Comparison of ENCODE assay signal across 8 cellular contexts in the genomic region with DNA sequence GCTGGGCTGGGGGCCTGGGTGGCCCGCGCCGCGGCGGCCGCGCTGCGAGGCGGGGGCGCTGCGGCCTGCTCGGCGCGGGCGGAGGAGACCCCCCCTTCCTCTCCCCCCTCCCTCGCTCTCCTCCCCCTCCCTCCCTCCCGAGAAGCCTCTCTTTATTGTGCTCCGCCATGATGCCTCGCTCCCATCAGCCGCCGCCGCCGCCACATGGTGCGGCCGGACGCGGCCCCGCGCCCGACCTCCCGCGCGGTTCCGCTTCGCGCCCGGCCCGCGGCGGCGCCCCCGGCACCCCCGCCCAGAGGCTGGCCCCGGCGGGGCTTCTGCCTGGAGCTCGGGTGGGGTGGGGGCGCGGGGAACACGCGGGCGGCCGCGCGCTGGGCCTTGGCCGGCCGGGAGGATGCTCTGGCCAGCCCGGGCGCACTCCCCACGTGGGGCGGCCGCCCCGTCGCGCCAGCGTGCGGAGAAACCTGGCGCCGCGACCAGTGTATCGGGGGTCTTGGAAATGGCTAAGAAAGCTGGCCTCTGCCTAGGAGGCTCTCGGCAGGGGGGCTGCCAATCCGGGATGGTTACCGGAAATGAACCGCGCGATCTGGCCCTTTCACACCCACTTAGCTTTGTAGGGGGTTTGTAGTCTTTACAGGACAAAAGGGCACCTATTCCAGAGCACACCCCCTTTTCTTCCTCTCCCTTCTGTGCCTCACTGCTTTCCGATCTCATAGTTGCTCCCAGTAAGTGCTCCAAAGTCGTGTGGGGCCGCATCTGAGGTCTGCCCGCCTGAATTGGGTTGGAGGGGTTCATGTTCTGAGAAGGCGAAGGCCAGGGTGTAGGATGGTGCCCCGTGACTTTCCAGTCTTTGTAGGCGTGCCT. TPM values are rescaled to one million over a fixed set of nuclear protein-coding genes. Genes with fewer than 3 reads are reported as not detected.
DNase-seq lines count a peak whose midpoint lies in the region; ATAC-seq and TF ChIP-seq lines count a peak whose summit lies in the region.

No MANE protein-coding gene starts in this region.

- peaks cover 30% of the 10 kb centered on the region for H3K4me1 ChIP-seq in smooth muscle cell (ENCODE audit: low read depth)

- H3K27me3 ChIP-seq in brain microvascular endothelial cell (replicated peaks) (no peaks in the 10 kb centered on the region), smooth muscle cell (ENCODE audit: low read depth) (no peaks in the 10 kb centered on the region)

- H3K36me3 ChIP-seq in brain microvascular endothelial cell (replicated peaks): peaks cover 34% of the 10 kb centered on the region
- H3K36me3 ChIP-seq in smooth muscle cell (ENCODE audit: low read depth): peaks cover 10% of the 10 kb centered on the region

- under 1% methylated on average over 27 of the region's 83 CpGs for WGBS in smooth muscle cell (ENCODE audit: low lambda C conversion rate)

- no peak overlapping the region for H2AFZ ChIP-seq in smooth muscle cell (ENCODE audit: low read depth)

- H3K4me3 Mint-ChIP-seq in T-helper 1 cell treated with Interleukin-12 subunit alpha and Interleukin-12 subunit beta and Interleukin-4 antibody, amounts not matched to agents 30 μg/mL and 1 μg/mL, for 36 hours: peak overlapping the region; percentile 100
- peak overlapping the region; percentile 90 to 97 (median 93) for H3K4me3 Mint-ChIP-seq in immature natural killer cell

- no peaks in the 10 kb centered on the region for H3K9me3 Mint-ChIP-seq in T-helper 1 cell treated with Interleukin-12 subunit alpha and Interleukin-12 subunit beta and Interleukin-4 antibody, amounts not matched to agents 30 μg/mL and 1 μg/mL, for 36 hours
- H3K9me3 Mint-ChIP-seq in immature natural killer cell: no peaks in the 10 kb centered on the region

- peak overlapping the region; percentile 99 for H3K4me2 ChIP-seq in smooth muscle cell

- peaks cover 46% of the 10 kb centered on the region for H3K4me1 Mint-ChIP-seq in T-helper 1 cell treated with Interleukin-12 subunit alpha and Interleukin-12 subunit beta and Interleukin-4 antibody, amounts not matched to agents 30 μg/mL and 1 μg/mL, for 36 hours (ENCODE audit: low read depth)
- peaks cover 48 to 64% of the 10 kb centered on the region in 2 donors for H3K4me1 Mint-ChIP-seq in immature natural killer cell

- TF ChIP-seq CTCF in brain microvascular endothelial cell (IDR thresholded peaks at IDR 0.05; ENCODE audit: low read depth, low read length, missing control alignments): no peak
- no peak for TF ChIP-seq CTCF in smooth muscle cell (IDR thresholded peaks at IDR 0.05; ENCODE audit: borderline replicate concordance, insufficient read depth, poor library complexity, severe bottlenecking)

- peak overlapping the region; percentile 91 for H3K4me3 ChIP-seq in brain microvascular endothelial cell (ENCODE audit: low read depth, low read length)
- H3K4me3 ChIP-seq in smooth muscle cell: peak overlapping the region; percentile 92

- H3K36me3 Mint-ChIP-seq in T-helper 1 cell treated with Interleukin-12 subunit alpha and Interleukin-12 subunit beta and Interleukin-4 antibody, amounts not matched to agents 30 μg/mL and 1 μg/mL, for 36 hours (ENCODE audit: low read depth): peaks cover 41% of the 10 kb centered on the region
- peaks cover 13 to 22% (median 21%) of the 10 kb centered on the region in 3 donors for H3K36me3 Mint-ChIP-seq in immature natural killer cell

- peak overlapping the region; percentile 78 for H3K9ac ChIP-seq in smooth muscle cell (ENCODE audit: low read depth)

- peaks cover 45% of the 10 kb centered on the region for H4K20me1 ChIP-seq in smooth muscle cell (ENCODE audit: low read depth)

- peaks cover 28% of the 10 kb centered on the region for H3F3A ChIP-seq in smooth muscle cell (ENCODE audit: low read depth)

- H3K27ac Mint-ChIP-seq in T-helper 1 cell treated with Interleukin-12 subunit alpha and Interleukin-12 subunit beta and Interleukin-4 antibody, amounts not matched to agents 30 μg/mL and 1 μg/mL, for 36 hours: peak overlapping the region; percentile 98
- peak overlapping the region; percentile 64 to 99 (median 95) for H3K27ac Mint-ChIP-seq in immature natural killer cell

- peaks cover 49% of the 10 kb centered on the region for H3K79me2 ChIP-seq in smooth muscle cell (ENCODE audit: low read depth)

- H3K27ac ChIP-seq in brain microvascular endothelial cell: peak overlapping the region; percentile 60
- peak overlapping the region; percentile 61 for H3K27ac ChIP-seq in smooth muscle cell (ENCODE audit: low read depth)

- DNase-seq in ELR (ENCODE audit: low read depth) (peak; percentile 63), brain microvascular endothelial cell (no peak), immature natural killer cell (peak; percentile 45 to 60 (median 59)), smooth muscle cell (lab: John Stamatoyannopoulos, UW; ENCODE audit: unreplicated experiment) (no peak)

- in situ Hi-C loops in brain microvascular endothelial cell (cut with HindIII; ENCODE audit: low pct_ligation_motif_present, low sequenced_read_pairs): no loop called here

- peak; percentile 4 for ATAC-seq in HG03442 (IDR thresholded peaks at IDR 0.05; ENCODE audit: unreplicated experiment)
- no peak for ATAC-seq in GM18858 (IDR thresholded peaks at IDR 0.05; ENCODE audit: unreplicated experiment)
- ATAC-seq in HG02852 (IDR thresholded peaks at IDR 0.05; ENCODE audit: unreplicated experiment): no peak

- H3K27me3 Mint-ChIP-seq in T-helper 1 cell treated with Interleukin-12 subunit alpha and Interleukin-12 subunit beta and Interleukin-4 antibody, amounts not matched to agents 30 μg/mL and 1 μg/mL, for 36 hours (ENCODE audit: low read depth): no peaks in the 10 kb centered on the region
- peaks cover 6 to 13% (median 9%) of the 10 kb centered on the region in 3 donors for H3K27me3 Mint-ChIP-seq in immature natural killer cell (ENCODE audit: low read depth in 3 of 3)

- no peaks in the 10 kb centered on the region for H3K9me3 ChIP-seq in smooth muscle cell (replicated peaks; ENCODE audit: low read depth)

RNA-seq across cellular contexts. Expression of gene SET, which starts 1.0 kb away (rescaled TPM):
- polyA plus RNA-seq in immature natural killer cell (100 to 1,000 TPM; 151 to 233 (median 232) TPM), smooth muscle cell (162 and 197 TPM in 2 replicates)
- total RNA-seq in smooth muscle cell: 262 and 380 TPM in 2 replicates

RNA-seq across cellular contexts. Expression of gene PKN3, which starts 12.3 kb away (rescaled TPM):
- polyA plus RNA-seq in immature natural killer cell: 1 to 10 TPM; 2.1 to 3.9 (median 2.9) TPM
- 0.63 and 1.4 TPM in 2 replicates for total RNA-seq in smooth muscle cell
- 1.5 and 2.2 TPM in 2 replicates for polyA plus RNA-seq in smooth muscle cell

RNA-seq across cellular contexts. Expression of gene DYNC2I2, which starts 33.4 kb away (rescaled TPM):
- polyA plus RNA-seq in immature natural killer cell (10 to 100 TPM in 1 of 3 donors, 1 to 10 TPM in 2; 1.6 to 10.8 (median 4.7) TPM), smooth muscle cell (50.9 and 58.3 TPM in 2 replicates)
- 23.5 and 28.6 TPM in 2 replicates for total RNA-seq in smooth muscle cell

RNA-seq across cellular contexts. Expression of gene ZDHHC12, which starts 33.9 kb away (rescaled TPM):
- polyA plus RNA-seq in immature natural killer cell: 10 to 100 TPM; 63.7 to 76.6 (median 66.6) TPM
- total RNA-seq in smooth muscle cell: 19.9 and 20.8 TPM in 2 replicates
- 31.3 and 49.0 TPM in 2 replicates for polyA plus RNA-seq in smooth muscle cell

Comparison
In these comparisons a context has a peak if more than half of its experiments do, and no peak if none do; other contexts are left out.
1. DNase-seq: peak in ELR (single experiment) and immature natural killer cell (3 of 3); none in brain microvascular endothelial cell (single experiment) and smooth muscle cell (single experiment).